ENCODE assay signal across 8 cellular contexts in the genomic region with DNA sequence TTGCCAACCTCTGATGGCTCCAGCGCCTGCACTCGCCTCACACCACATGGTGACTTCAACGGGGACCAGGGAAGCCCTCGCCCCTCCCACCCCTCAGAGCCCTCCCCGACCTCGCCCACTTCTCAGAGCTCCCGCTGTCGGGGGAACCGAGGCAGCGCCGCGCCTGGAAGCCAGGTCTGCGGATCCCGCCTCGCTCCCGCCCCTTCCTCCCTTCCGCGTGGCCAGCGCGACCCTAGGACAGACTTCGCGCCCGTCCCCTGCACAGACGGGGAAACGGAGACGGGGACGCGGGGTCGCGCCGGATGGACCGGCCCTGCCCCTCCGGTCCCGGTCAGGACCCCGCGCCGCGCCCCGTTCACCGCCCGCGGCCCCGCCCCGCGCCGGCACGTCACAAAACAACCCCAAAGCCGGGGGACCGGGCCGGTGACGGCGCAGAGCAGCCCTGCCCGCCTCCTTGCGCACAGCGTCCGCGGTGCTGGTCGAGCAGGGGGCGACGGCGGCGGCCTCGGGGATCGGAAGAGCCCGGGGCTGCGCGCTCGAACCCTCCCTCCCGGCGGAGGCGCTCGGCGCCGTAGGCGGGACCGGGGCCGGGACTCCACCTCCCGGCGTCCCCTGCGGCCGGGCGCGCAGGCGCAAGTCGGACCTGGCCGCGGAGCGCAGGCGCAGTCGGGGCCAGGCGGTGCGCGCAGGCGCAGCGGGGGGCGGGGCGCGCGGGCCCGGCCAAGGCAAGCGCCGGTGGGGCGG. TPM values are rescaled to one million over a fixed set of nuclear protein-coding genes. Genes with fewer than 3 reads are reported as not detected.
A peak's percentile ranks its signal among the peaks of the same experiment; 100 is the strongest.
DNase-seq lines count a peak whose midpoint lies in the region; ATAC-seq and TF ChIP-seq lines count a peak whose summit lies in the region.

No MANE protein-coding gene starts in this region.

- no peaks in the 10 kb centered on the region for H3K9me3 Mint-ChIP-seq in activated CD4-positive, alpha-beta memory T cell treated with anti-CD3 and anti-CD28 coated beads for 36 hours

- WGBS in lung, 2 donors = 0 to 1% methylated on average over 56 to 103 of the region's 103 CpGs

- H3K9me3 ChIP-seq in lung (ENCODE audit: control insufficient read depth in 2 of 2, insufficient read depth in 1 of 2, low read length in 1 of 2) = peaks cover 0 to 2% of the 10 kb centered on the region in 2 donors

- peaks cover 0 to 20% of the 10 kb centered on the region in 2 donors for H3K4me1 ChIP-seq in lung (ENCODE audit: control insufficient read depth in 2 of 2, insufficient read depth in 2 of 2, low read length in 2 of 2)

- peaks cover 12% of the 10 kb centered on the region for H3K4me1 Mint-ChIP-seq in activated CD4-positive, alpha-beta memory T cell treated with anti-CD3 and anti-CD28 coated beads for 36 hours (ENCODE audit: low read depth)

- intact Hi-C loops in activated CD4-positive, alpha-beta memory T cell treated with anti-CD3 and anti-CD28 coated beads for 36 hours (cut with micrococcal nuclease) = loop anchor here (2.0 kb wide), 2 partner anchors 20 to 42 kb away; a partner anchor contains a TSS

- peak overlapping the region; percentile 92 to 99 for H3K27ac ChIP-seq in lung (ENCODE audit: low read depth in 1 of 2, low read length in 1 of 2)

- H3K27ac Mint-ChIP-seq in activated CD4-positive, alpha-beta memory T cell treated with anti-CD3 and anti-CD28 coated beads for 36 hours = peak overlapping the region; percentile 80

- H3K27me3 Mint-ChIP-seq in activated CD4-positive, alpha-beta memory T cell treated with anti-CD3 and anti-CD28 coated beads for 36 hours = peaks cover 3% of the 10 kb centered on the region

- peaks cover 0 to 6% of the 10 kb centered on the region in 2 donors for H3K36me3 ChIP-seq in lung (ENCODE audit: control insufficient read depth in 2 of 2, insufficient read depth in 2 of 2, low read length in 2 of 2)

- peak; percentile 66 for ATAC-seq in GM19035 (IDR thresholded peaks at IDR 0.05; ENCODE audit: unreplicated experiment)
- ATAC-seq in HG03378 (IDR thresholded peaks at IDR 0.05; ENCODE audit: unreplicated experiment) = peak; percentile 33
- peak; percentile 81 for ATAC-seq in lung (ENCODE audit: insufficient read depth, low FRiP score)

- CTCF ChIA-PET in activated CD4-positive, alpha-beta memory T cell treated with anti-CD3 and anti-CD28 coated beads for 36 hours (lab: Charles Lee) = interaction anchor here (1.0 to 4.5 kb wide), 4 partner anchors 20 to 80 kb away, joined by 3 to 66 read pairs (median 12); a partner anchor contains a TSS

- peak overlapping the region; percentile 81 for H3K4me3 Mint-ChIP-seq in activated CD4-positive, alpha-beta memory T cell treated with anti-CD3 and anti-CD28 coated beads for 36 hours

- POLR2A ChIA-PET in activated CD4-positive, alpha-beta memory T cell treated with anti-CD3 and anti-CD28 coated beads for 36 hours (lab: Charles Lee) = interaction anchor here (0.7 to 3.4 kb wide), 7 partner anchors 9 to 42 kb away, joined by 3 to 13 read pairs (median 4); a partner anchor contains a TSS

- DNase-seq in Ammon's horn (ENCODE audit: low spot score) = peak; percentile 77
- peak; percentile 95 for DNase-seq in NCI-H69 (lab: John Stamatoyannopoulos, UW)
- peak; percentile 90 for DNase-seq in activated CD4-positive, alpha-beta memory T cell treated with anti-CD3 and anti-CD28 coated beads for 36 hours
- peak; percentile 93 for DNase-seq in ecto neural progenitor cell (ENCODE audit: low spot score)
- DNase-seq in lung (ENCODE audit: low spot score) = peak; percentile 76
- DNase-seq in stimulated activated CD4-positive, alpha-beta T cell treated with anti-CD3 and anti-CD28 coated beads, TNF-alpha, amount 100 ng/mL, for 24 hours (ENCODE audit: low read depth in 3 of 3) = peak; percentile 64 to 86 (median 77)

- no peaks in the 10 kb centered on the region for H3K27me3 ChIP-seq in lung (ENCODE audit: control insufficient read depth, insufficient read depth)

- H3K36me3 Mint-ChIP-seq in activated CD4-positive, alpha-beta memory T cell treated with anti-CD3 and anti-CD28 coated beads for 36 hours = peaks cover 2% of the 10 kb centered on the region

- TF ChIP-seq CTCF in lung (IDR thresholded peaks at IDR 0.05; ENCODE audit: control extremely low read depth, extremely low read depth) = no peak

- H3K4me3 ChIP-seq in lung = peak overlapping the region; percentile 90

RNA-seq across cellular contexts. Expression of a gene that starts 0.4 kb away (rescaled TPM):
- total RNA-seq in activated CD4-positive, alpha-beta memory T cell treated with anti-CD3 and anti-CD28 coated beads for 36 hours = 10 to 100 TPM; 45.9 to 46.4 TPM
- 10 to 100 TPM; 42.9 to 67.9 TPM for total RNA-seq in lung
- polyA plus RNA-seq in lung = 10 to 100 TPM; 52.3 to 89.1 TPM

RNA-seq across cellular contexts. Expression of a gene that starts 12.7 kb away (rescaled TPM):
- 10 to 100 TPM; 27.2 to 27.4 TPM for total RNA-seq in activated CD4-positive, alpha-beta memory T cell treated with anti-CD3 and anti-CD28 coated beads for 36 hours
- total RNA-seq in lung = 1 to 10 TPM in 1 of 2 donors, under 1 TPM in 1; 0.74 to 2.6 TPM
- polyA plus RNA-seq in lung = 1 to 10 TPM; 2.4 to 3.0 TPM

RNA-seq across cellular contexts. Expression of a gene that starts 23.9 kb away (rescaled TPM):
- 1 to 10 TPM; 8.1 to 8.5 TPM for total RNA-seq in activated CD4-positive, alpha-beta memory T cell treated with anti-CD3 and anti-CD28 coated beads for 36 hours
- total RNA-seq in lung = 10 to 100 TPM; 12.2 to 31.7 TPM
- 10 to 100 TPM; 19.4 to 32.7 TPM for polyA plus RNA-seq in lung

RNA-seq across cellular contexts. Expression of a gene that starts 34.9 kb away (rescaled TPM):
- under 1 TPM; 0.22 to 0.36 TPM for total RNA-seq in activated CD4-positive, alpha-beta memory T cell treated with anti-CD3 and anti-CD28 coated beads for 36 hours
- 1 to 10 TPM in 1 of 2 donors, under 1 TPM in 1; 0.80 to 4.4 TPM for total RNA-seq in lung
- under 1 TPM; 0.24 to 0.41 TPM for polyA plus RNA-seq in lung

RNA-seq across cellular contexts. Expression of a gene that starts 41.2 kb away (rescaled TPM):
- total RNA-seq in activated CD4-positive, alpha-beta memory T cell treated with anti-CD3 and anti-CD28 coated beads for 36 hours = 100 to 1,000 TPM; 185 to 205 TPM
- 100 to 1,000 TPM; 239 to 416 TPM for total RNA-seq in lung
- 100 to 1,000 TPM; 333 to 376 TPM for polyA plus RNA-seq in lung

Comparison
In these comparisons a context has a peak if more than half of its experiments do, and no peak if none do; other contexts are left out.
1. Peak in every context shown above with its lines: DNase-seq, ATAC-seq, H3K4me3 ChIP-seq and H3K27ac ChIP-seq.
2. RNA of a gene that starts 12.7 kb away (total RNA-seq): 27.2 to 27.4 TPM in activated CD4-positive, alpha-beta memory T cell treated with anti-CD3 and anti-CD28 coated beads for 36 hours; 0.74 to 2.6 TPM in lung; every median in the first group is over 4 times any median in the second.